8 cellular contexts compared by ENCODE assay signal in genomic region chr7:27172823-27173411, GRCh38. TPM values are rescaled to one million over a fixed set of nuclear protein-coding genes. Genes with fewer than 3 reads are reported as not detected.
A peak's percentile ranks its signal among the peaks of the same experiment; 100 is the strongest.
DNase-seq lines count a peak whose midpoint lies in the region; ATAC-seq and TF ChIP-seq lines count a peak whose summit lies in the region.

No MANE protein-coding gene starts in this region.

- intact Hi-C loops in Right ventricle myocardium inferior (cut with DNase I) (no loop called here), gastrocnemius medialis (cut with DNase I; ENCODE audit: low total_unique reads) (loop anchor here (10.0 kb wide), 1 partner anchor 1498 kb away; no protein-coding TSS in a partner anchor)

- ATAC-seq in Right ventricle myocardium inferior (peak; percentile 15), gastrocnemius medialis (peak in 1 of 2 donors; percentile 7), HG03159 (IDR thresholded peaks at IDR 0.05; ENCODE audit: unreplicated experiment) (no peak), GM18858 (IDR thresholded peaks at IDR 0.05; ENCODE audit: unreplicated experiment) (no peak)

- H3K9me3 ChIP-seq in SJSA1 (replicated peaks) (no peaks in the 10 kb centered on the region), gastrocnemius medialis (no peaks in the 10 kb centered on the region)

- H3K4me1 ChIP-seq in SJSA1 (replicated peaks) (peaks cover 65% of the 10 kb centered on the region), gastrocnemius medialis (peaks cover 15 to 53% of the 10 kb centered on the region in 2 donors)

- peak overlapping the region; percentile 93 for H3K27ac ChIP-seq in SJSA1
- H3K27ac ChIP-seq in gastrocnemius medialis, result peak overlapping the region; percentile 90 to 99 (median 95)

- DNase-seq in activated effector memory CD4-positive, alpha-beta T cell treated with anti-CD3 and anti-CD28 coated beads, Interleukin-2, amount 50 U/mL, for 16 hours, result peak; percentile 65
- DNase-seq in activated effector memory CD4-positive, alpha-beta T cell treated with Interleukin-2 at 50 U/mL for 16 hours, result no peak
- DNase-seq in SJSA1 (ENCODE audit: low read depth in 1 of 2, low spot score in 2 of 2) (peak; percentile 86 to 92), Right ventricle myocardium inferior (ENCODE audit: missing footprints) (peak; percentile 49), gastrocnemius medialis (peak; percentile 40 to 73), RPMI8226 (no peak)

- TF ChIP-seq CTCF in gastrocnemius medialis (IDR thresholded peaks at IDR 0.05 in 4 of 5, conservative IDR thresholded peaks at IDR 0.05 in 1 of 5), result no peak

- H3K36me3 ChIP-seq in SJSA1 (peaks cover 44% of the 10 kb centered on the region), gastrocnemius medialis (no peaks in the 10 kb centered on the region)

- H3K27me3 ChIP-seq in SJSA1 (replicated peaks), result no peaks in the 10 kb centered on the region
- H3K27me3 ChIP-seq in gastrocnemius medialis, result no peaks in the 10 kb centered on the region

- TF ChIP-seq POLR2A in gastrocnemius medialis (IDR thresholded peaks at IDR 0.05), result peak; percentile 24

- in situ Hi-C loops in gastrocnemius medialis (cut with MboI; ENCODE audit: low sequenced_read_pairs in 4 of 4), result loop anchor here in 2 of 4 donors (10.0 to 25.0 kb wide), 2 partner anchors 961 to 1318 kb away; partner anchors contain the start of genes CBX3 (in 1 of the 2) and HNRNPA2B1 (in 1 of the 2)

- H3K4me3 ChIP-seq in SJSA1 (peak overlapping the region; percentile 57), gastrocnemius medialis (peak overlapping the region; percentile 62 to 88 (median 77))

RNA-seq across cellular contexts. Expression of gene HOXA10, which starts 1.2 kb away (rescaled TPM):
- total RNA-seq in SJSA1 (2014; rRNA removed; shearing (Covaris generic)), result 8.6 and 15.5 TPM in 2 replicates
- total RNA-seq in Right ventricle myocardium inferior (not detected), gastrocnemius medialis (10 to 100 TPM; 24.6 to 61.2 (median 40.0) TPM)

RNA-seq across cellular contexts. Expression of gene HOXA9, which starts 7.6 kb away (rescaled TPM):
- 7.0 and 16.3 TPM in 2 replicates for total RNA-seq in SJSA1 (2014; rRNA removed; shearing (Covaris generic))
- total RNA-seq in Right ventricle myocardium inferior (not detected), gastrocnemius medialis (10 to 100 TPM; 18.9 to 30.3 (median 19.5) TPM)

RNA-seq across cellular contexts. Expression of gene HOXA11, which starts 12.1 kb away (rescaled TPM):
- 4.4 and 5.9 TPM in 2 replicates for total RNA-seq in SJSA1 (2014; rRNA removed; shearing (Covaris generic))
- total RNA-seq in Right ventricle myocardium inferior, result not detected
- 1 to 10 TPM; 5.1 to 7.9 (median 6.4) TPM for total RNA-seq in gastrocnemius medialis

RNA-seq across cellular contexts. Expression of gene HOXA7, which starts 16.4 kb away (rescaled TPM):
- total RNA-seq in SJSA1 (2014; rRNA removed; shearing (Covaris generic)), result 0.09 and 2.9 TPM in 2 replicates
- not detected for total RNA-seq in Right ventricle myocardium inferior
- total RNA-seq in gastrocnemius medialis, result 10 to 100 TPM in 1 of 4 donors, 1 to 10 TPM in 3; 5.3 to 12.8 (median 8.6) TPM

RNA-seq across cellular contexts. Expression of gene HOXA3, which starts 20.5 kb away (rescaled TPM):
- total RNA-seq in SJSA1 (2014; rRNA removed; shearing (Covaris generic)), result 0.13 and 1.8 TPM in 2 replicates
- total RNA-seq in Right ventricle myocardium inferior (not detected), gastrocnemius medialis (1 to 10 TPM in 3 of 4 donors, under 1 TPM in 1; 0.53 to 6.2 (median 3.0) TPM)

Comparison
In these comparisons a context has a peak if more than half of its experiments do, and no peak if none do; other contexts are left out.
1. DNase-seq: peak in activated effector memory CD4-positive, alpha-beta T cell treated with anti-CD3 and anti-CD28 coated beads, Interleukin-2, amount 50 U/mL, for 16 hours (single experiment), SJSA1 (2 of 2), Right ventricle myocardium inferior (single experiment) and gastrocnemius medialis (2 of 2); none in activated effector memory CD4-positive, alpha-beta T cell treated with Interleukin-2 at 50 U/mL for 16 hours (single experiment) and RPMI8226 (single experiment).